ENCODE assay signal across 25 cellular contexts in genomic region chr2:150508497-150509137, GRCh38. TPM values are rescaled to one million over a fixed set of nuclear protein-coding genes. Genes with fewer than 3 reads are reported as not detected.
"Had no signal": no experiment of that assay in that cellular context is flagged by ENCODE, and none has a peak within 500 bp of the region (broad histone marks: within the 10 kb centered on the region; RNA-seq: fewer than 3 reads in every experiment).

No MANE protein-coding gene starts in this region.

- H3K4me3 ChIP-seq: gastrocnemius medialis, ovary, psoas muscle, right lobe of liver, thoracic aorta, tibial nerve, upper lobe of right lung, vagina had no signal

- H3K27ac ChIP-seq: epithelial cell of prostate, gastrocnemius medialis, ovary, psoas muscle, right lobe of liver, thoracic aorta, tibial nerve, upper lobe of right lung, vagina had no signal

- H3K9me3 ChIP-seq: gastrocnemius medialis, ovary, psoas muscle, right lobe of liver, thoracic aorta, tibial nerve, upper lobe of right lung, vagina had no signal

- H3K4me1 ChIP-seq: gastrocnemius medialis, psoas muscle, right lobe of liver, tibial nerve, upper lobe of right lung, vagina had no signal

- ATAC-seq: esophagus mucosa; gastrocnemius medialis; left colon; naive thymus-derived CD8-positive, alpha-beta T cell; psoas muscle; right lobe of liver; stimulated activated naive B cell treated with anti-CD40 and anti-IgM and Interleukin-4, amounts not matched to agents 10 μg/mL and 1 μg/mL and 100 μg/mL, for 72 hours; upper lobe of right lung had no signal

- H3K27me3 ChIP-seq: gastrocnemius medialis, ovary, right lobe of liver, tibial nerve, upper lobe of right lung, vagina had no signal

- DNase-seq: cerebellar nuclear complex; cortex of kidney; endodermal cell; foreskin fibroblast; gastrocnemius medialis; head of caudate nucleus; hippocampal formation; left colon; naive thymus-derived CD8-positive, alpha-beta T cell; nephron progenitor cell; occipital lobe; ovary; posterior cingulate gyrus; psoas muscle; right lobe of liver; small intestine; stimulated activated CD4-positive, alpha-beta T cell treated with anti-CD3 and anti-CD28 coated beads, Interleukin-15, amount 100 ng/mL, for 24 hours; stimulated activated CD4-positive, alpha-beta T cell treated with anti-CD3 and anti-CD28 coated beads, Interleukin-2, amount 100 ng/mL, for 48 hours; stimulated activated naive B cell treated with anti-CD40 and anti-IgM and Interleukin-4, amounts not matched to agents 10 μg/mL and 1 μg/mL and 100 μg/mL, for 72 hours; upper lobe of right lung had no signal

- H3K36me3 ChIP-seq: gastrocnemius medialis, ovary, right lobe of liver, thoracic aorta, tibial nerve, upper lobe of right lung, vagina had no signal

RNA-seq across cellular contexts. Expression of gene RND3, which starts 21.1 kb away (rescaled TPM):
- total RNA-seq: naive thymus-derived CD8-positive, alpha-beta T cell had no signal
- polyA plus RNA-seq: naive thymus-derived CD8-positive, alpha-beta T cell had no signal
